8 cellular contexts compared by ENCODE assay signal in genomic region chr20:20367681-20368413, GRCh38. TPM values are rescaled to one million over a fixed set of nuclear protein-coding genes. Genes with fewer than 3 reads are reported as not detected.
DNase-seq lines count a peak whose midpoint lies in the region; ATAC-seq, FAIRE-seq and TF ChIP-seq lines count a peak whose summit lies in the region.

TSS of gene INSM1 (plus strand) at chr20:20368104. CDS start at chr20:20368268, 164 bp downstream.

- no peaks in the 10 kb centered on the region for H3K9me3 Mint-ChIP-seq in activated T-helper 2 cell treated with anti-CD3 and anti-CD28 coated beads, Interferon-gamma antibody, Interleukin-2, Interleukin-4, amounts not matched to agents 10 μg/mL and 5 μg/mL and 100 μg/mL, durations not matched to agents 14 hours and 24 hours and 36 hours

- H3K36me3 Mint-ChIP-seq in activated T-helper 2 cell treated with anti-CD3 and anti-CD28 coated beads, Interferon-gamma antibody, Interleukin-2, Interleukin-4, amounts not matched to agents 10 μg/mL and 5 μg/mL and 100 μg/mL, durations not matched to agents 14 hours and 24 hours and 36 hours (ENCODE audit: low read depth): peaks cover 22% of the 10 kb centered on the region

- H3K27me3 ChIP-seq in upper lobe of left lung: peaks cover 0 to 75% (median 53%) of the 10 kb centered on the region in 4 donors

- H3K36me3 ChIP-seq in upper lobe of left lung: no peaks in the 10 kb centered on the region

- TF ChIP-seq POLR2A in upper lobe of left lung (IDR thresholded peaks at IDR 0.05): no peak

- TF ChIP-seq EP300 in upper lobe of left lung (IDR thresholded peaks at IDR 0.05): no peak

- H3K4me3 Mint-ChIP-seq in activated T-helper 2 cell treated with anti-CD3 and anti-CD28 coated beads, Interferon-gamma antibody, Interleukin-2, Interleukin-4, amounts not matched to agents 10 μg/mL and 5 μg/mL and 100 μg/mL, durations not matched to agents 14 hours and 24 hours and 36 hours (ENCODE audit: low read depth): peak within 1 kb of the TSS; percentile 84

- intact Hi-C loops in activated T-helper 2 cell treated with anti-CD3 and anti-CD28 coated beads, Interferon-gamma antibody, Interleukin-2, Interleukin-4, amounts not matched to agents 10 μg/mL and 5 μg/mL and 100 μg/mL, durations not matched to agents 14 hours and 24 hours and 36 hours (cut with micrococcal nuclease): loop anchor here (2.0 to 10.0 kb wide), 6 partner anchors 45 to 1139 kb away; partner anchors contain the start of gene NKX2-4

- H3K27ac ChIP-seq in upper lobe of left lung: no peak within 1 kb of the TSS

- 1% methylated on average over 30 of the region's 101 CpGs; no CpG with 5 or more reads in 1 of the 2 donors for WGBS in upper lobe of left lung, 2 donors

- DNase-seq in GM19239 (ENCODE audit: insufficient read length, low spot score) (peak; percentile 46), NCI-H2029 (lab: John Stamatoyannopoulos, UW) (peak; percentile 99), left kidney (ENCODE audit: low read depth, low spot score) (peak; percentile 56), upper lobe of left lung (peak in 1 of 2 donors; percentile 75), HCEC 1CT (no peak), NCI-H226 (no peak)
- no peak for DNase-seq in activated T-helper 2 cell treated with anti-CD3 and anti-CD28 coated beads, Interferon-gamma antibody, Interleukin-2, Interleukin-4, amounts not matched to agents 10 μg/mL and 5 μg/mL and 100 μg/mL, durations not matched to agents 14 hours and 24 hours and 36 hours (ENCODE audit: low spot score)

- peaks cover 35 to 59% (median 40%) of the 10 kb centered on the region in 4 donors for H3K4me1 ChIP-seq in upper lobe of left lung

- no peaks in the 10 kb centered on the region for H3K9me3 ChIP-seq in upper lobe of left lung

- peak within 1 kb of the TSS in 3 of 4 donors; percentile 35 to 37 (median 35) for H3K4me3 ChIP-seq in upper lobe of left lung

- H3K4me1 Mint-ChIP-seq in activated T-helper 2 cell treated with anti-CD3 and anti-CD28 coated beads, Interferon-gamma antibody, Interleukin-2, Interleukin-4, amounts not matched to agents 10 μg/mL and 5 μg/mL and 100 μg/mL, durations not matched to agents 14 hours and 24 hours and 36 hours (ENCODE audit: low read depth): peaks cover 27% of the 10 kb centered on the region

- no peak for FAIRE-seq in GM19239 (lab: Jason Lieb, UNC)

- H3K27me3 Mint-ChIP-seq in activated T-helper 2 cell treated with anti-CD3 and anti-CD28 coated beads, Interferon-gamma antibody, Interleukin-2, Interleukin-4, amounts not matched to agents 10 μg/mL and 5 μg/mL and 100 μg/mL, durations not matched to agents 14 hours and 24 hours and 36 hours (ENCODE audit: low read depth): peaks cover 57% of the 10 kb centered on the region

- no peak for TF ChIP-seq CTCF in upper lobe of left lung (IDR thresholded peaks at IDR 0.05)

- peak within 1 kb of the TSS; percentile 93 for H3K27ac Mint-ChIP-seq in activated T-helper 2 cell treated with anti-CD3 and anti-CD28 coated beads, Interferon-gamma antibody, Interleukin-2, Interleukin-4, amounts not matched to agents 10 μg/mL and 5 μg/mL and 100 μg/mL, durations not matched to agents 14 hours and 24 hours and 36 hours

- ATAC-seq in upper lobe of left lung (ENCODE audit: low FRiP score in 2 of 2) (no peak), HG03354 (IDR thresholded peaks at IDR 0.05; ENCODE audit: poor library complexity, severe bottlenecking, unreplicated experiment) (no peak)

RNA-seq across cellular contexts. Expression of gene INSM1, which starts in this region (rescaled TPM):
- 31.5 and 32.1 TPM in 2 replicates for total RNA-seq in activated T-helper 2 cell treated with anti-CD3 and anti-CD28 coated beads, Interferon-gamma antibody, Interleukin-2, Interleukin-4, amounts not matched to agents 10 μg/mL and 5 μg/mL and 100 μg/mL, durations not matched to agents 14 hours and 24 hours and 36 hours
- total RNA-seq in upper lobe of left lung: not detected

Comparison
In these comparisons a context has a peak if more than half of its experiments do, and no peak if none do; other contexts are left out.
1. RNA of gene INSM1 (total RNA-seq): 31.5 to 32.1 TPM in activated T-helper 2 cell treated with anti-CD3 and anti-CD28 coated beads, Interferon-gamma antibody, Interleukin-2, Interleukin-4, amounts not matched to agents 10 μg/mL and 5 μg/mL and 100 μg/mL, durations not matched to agents 14 hours and 24 hours and 36 hours; not detected in upper lobe of left lung; every median in the first group is over 10 times any median in the second.
2. DNase-seq: peak in GM19239 (single experiment), NCI-H2029 (single experiment) and left kidney (single experiment); none in activated T-helper 2 cell treated with anti-CD3 and anti-CD28 coated beads, Interferon-gamma antibody, Interleukin-2, Interleukin-4, amounts not matched to agents 10 μg/mL and 5 μg/mL and 100 μg/mL, durations not matched to agents 14 hours and 24 hours and 36 hours (single experiment), HCEC 1CT (single experiment) and NCI-H226 (single experiment).